In the genomic region with DNA sequence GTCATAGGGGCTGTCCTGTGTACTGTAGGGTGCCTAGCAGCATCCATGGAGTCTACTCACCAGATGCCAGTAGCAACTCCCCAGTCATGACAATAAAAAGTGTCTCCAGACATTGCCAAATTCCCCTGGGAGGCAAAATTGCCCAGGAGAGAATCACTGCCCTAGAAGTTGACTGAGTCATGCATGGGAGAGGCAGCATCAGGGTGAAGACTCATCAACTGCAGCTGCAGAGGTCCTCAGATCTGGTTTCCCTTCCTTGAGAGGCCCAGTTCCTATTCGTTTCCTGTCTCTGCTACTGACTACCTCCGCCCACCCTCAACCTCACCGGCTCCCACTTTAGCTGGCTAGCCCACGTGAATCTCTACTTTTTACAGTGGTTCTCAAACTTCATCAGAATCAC, we compare ENCODE assay signal across 14 cellular contexts.
A peak's percentile ranks its signal among the peaks of the same experiment; 100 is the strongest.
DNase-seq lines count a peak whose midpoint lies in the region; ATAC-seq and TF ChIP-seq lines count a peak whose summit lies in the region.
"Had no signal": no experiment of that assay in that cellular context is flagged by ENCODE, and none has a peak within 500 bp of the region (broad histone marks: within the 10 kb centered on the region; RNA-seq: fewer than 3 reads in every experiment).

No MANE protein-coding gene starts in this region.

- H3K4me1 ChIP-seq in A673 (ENCODE audit: insufficient read depth, low read length, poor library complexity, severe bottlenecking) = no peaks in the 10 kb centered on the region
- peaks cover 38% of the 10 kb centered on the region for H3K4me1 ChIP-seq in PC-3 (ENCODE audit: insufficient read depth, low read length)
- H3K4me1 ChIP-seq in upper lobe of right lung = no peaks in the 10 kb centered on the region
- H3K4me1 ChIP-seq: left lung had no signal

- intact Hi-C loops in A673 (cut with micrococcal nuclease; ENCODE audit: unreplicated experiment) (no loop called here), PC-3 (cut with micrococcal nuclease) (no loop called here), upper lobe of right lung (cut with DNase I) (no loop called here)

- no peaks in the 10 kb centered on the region for H3K9me2 ChIP-seq in PC-3 (replicated peaks; ENCODE audit: low read length)

- H2AFZ ChIP-seq in PC-3 (ENCODE audit: low read length) = no peak overlapping the region

- POLR2A ChIA-PET in A673 (lab: Charles Lee; ENCODE audit: low non-redundant PET) = no interaction called here
- POLR2A ChIA-PET in PC-3 (lab: Charles Lee; ENCODE audit: unreplicated experiment) = no interaction called here

- DNase-seq in A673 (ENCODE audit: low spot score) (peak; percentile 57), PC-3 (peak; percentile 95), fibroblast of villous mesenchyme (ENCODE audit: low read depth) (peak; percentile 79), upper lobe of right lung (no peak), NCI-H2171 (lab: John Stamatoyannopoulos, UW) (no peak), ecto neural progenitor cell (ENCODE audit: low spot score) (no peak), COLO668 (lab: John Stamatoyannopoulos, UW; ENCODE audit: unreplicated experiment) (no peak)
- DNase-seq: DMS 273 treated with DMSO at 0.1 percent for 48 hours; effector memory CD4-positive, alpha-beta T cell; left lung; NCI-H1436 treated with DMSO at 0.1 percent for 48 hours; SIG-M5 had no signal

- CTCF ChIA-PET in A673 (lab: Charles Lee) (no interaction called here), PC-3 (lab: Charles Lee) (no interaction called here)

- H3K4me3 ChIP-seq in A673 (ENCODE audit: low read depth, low read length, poor library complexity, severe bottlenecking) = no peak overlapping the region
- H3K4me3 ChIP-seq in PC-3 (ENCODE audit: low read length) = no peak overlapping the region
- H3K4me3 ChIP-seq in fibroblast of villous mesenchyme (ENCODE audit: low read depth, low read length) = no peak overlapping the region
- H3K4me3 ChIP-seq in upper lobe of right lung = no peak overlapping the region
- H3K4me3 ChIP-seq: left lung, thoracic aorta had no signal

- H4K20me1 ChIP-seq in PC-3 (ENCODE audit: low read length) = no peaks in the 10 kb centered on the region

- ATAC-seq in GM18499 (IDR thresholded peaks at IDR 0.05; ENCODE audit: insufficient read depth, unreplicated experiment) = peak; percentile 55
- ATAC-seq in PC-3 = peak; percentile 79
- ATAC-seq in upper lobe of right lung = no peak
- ATAC-seq: left lung had no signal

- H3K27ac ChIP-seq in A673 (ENCODE audit: low read depth, low read length, poor library complexity, severe bottlenecking) = no peak overlapping the region
- peak overlapping the region; percentile 36 for H3K27ac ChIP-seq in PC-3 (ENCODE audit: low read length)
- H3K27ac ChIP-seq in upper lobe of right lung = no peak overlapping the region
- H3K27ac ChIP-seq: left lung, thoracic aorta had no signal

- no peak overlapping the region for H3K9ac ChIP-seq in PC-3 (ENCODE audit: low read length)

- no peaks in the 10 kb centered on the region for H3F3A ChIP-seq in PC-3 (ENCODE audit: low read length, unreplicated experiment)

- H3K27me3 ChIP-seq in A673 (replicated peaks; ENCODE audit: insufficient read depth, low read depth, low read length, poor library complexity) (no peaks in the 10 kb centered on the region), PC-3 (ENCODE audit: low read length) (no peaks in the 10 kb centered on the region), upper lobe of right lung (no peaks in the 10 kb centered on the region)
- H3K27me3 ChIP-seq: left lung had no signal

- no TSS peak for BruUV-seq in A673 (replicated peaks; lab: Mats Ljungman, UMichigan)
- BruUV-seq in PC-3 (replicated peaks; lab: Mats Ljungman, UMichigan) = no TSS peak

- H3K4me2 ChIP-seq in PC-3 (ENCODE audit: low read length) = peak overlapping the region; percentile 26

- H3K9me3 ChIP-seq in A673 (ENCODE audit: low read depth, low read length, poor library complexity, severe bottlenecking) (no peaks in the 10 kb centered on the region), PC-3 (ENCODE audit: low read length) (no peaks in the 10 kb centered on the region), upper lobe of right lung (no peaks in the 10 kb centered on the region)
- H3K9me3 ChIP-seq: left lung, thoracic aorta had no signal

- no peaks in the 10 kb centered on the region for H3K79me2 ChIP-seq in PC-3 (ENCODE audit: low read length)

- no peaks in the 10 kb centered on the region for H3K36me3 ChIP-seq in A673 (ENCODE audit: insufficient read depth, low read length, poor library complexity, severe bottlenecking)
- H3K36me3 ChIP-seq in PC-3 (ENCODE audit: low read depth, low read length) = no peaks in the 10 kb centered on the region
- no peaks in the 10 kb centered on the region for H3K36me3 ChIP-seq in upper lobe of right lung
- H3K36me3 ChIP-seq: left lung, thoracic aorta had no signal

- TF ChIP-seq CTCF in A673 (conservative IDR thresholded peaks at IDR 0.05; ENCODE audit: low read depth, low read length) (no peak), PC-3 (conservative IDR thresholded peaks at IDR 0.05; ENCODE audit: low read depth, low read length) (no peak), fibroblast of villous mesenchyme (IDR thresholded peaks at IDR 0.05; ENCODE audit: insufficient read depth, low read depth, low read length) (no peak), upper lobe of right lung (IDR thresholded peaks at IDR 0.05) (no peak)

Comparison
In these comparisons a context has a peak if more than half of its experiments do, and no peak if none do; other contexts are left out.
1. DNase-seq: peak in A673 (single experiment), PC-3 (single experiment) and fibroblast of villous mesenchyme (single experiment); none in upper lobe of right lung (single experiment), NCI-H2171 (single experiment), ecto neural progenitor cell (single experiment) and COLO668 (single experiment).